In the genomic region with DNA sequence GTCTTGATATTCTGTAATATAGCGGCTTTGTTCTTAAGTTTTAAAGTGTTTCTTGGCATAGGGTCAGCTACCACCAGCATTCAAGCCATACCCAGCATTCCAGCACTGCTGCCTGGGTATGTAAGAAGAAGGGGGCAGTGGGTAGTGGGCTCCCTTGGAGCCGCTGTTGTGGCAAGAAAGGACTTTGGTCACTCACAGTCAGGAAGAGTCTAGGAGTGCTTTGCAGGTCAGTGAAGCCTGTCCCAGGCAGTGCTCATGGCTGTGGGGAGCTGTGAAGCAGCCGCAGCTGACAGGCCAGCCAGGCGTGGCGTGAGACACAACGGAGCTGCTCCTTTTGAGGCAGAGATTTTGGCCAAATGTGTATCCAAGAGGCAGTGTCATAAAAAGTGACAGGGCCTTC, we compare ENCODE assay signal across 1 cellular context.
TF ChIP-seq lines count a peak whose summit lies in the region.

No MANE protein-coding gene starts in this region.

TF ChIP-seq in IMR-90, 13 proteins besides CTCF, POLR2A, EP300 and RAD21:
- no peak for TF ChIP-seq CEBPB (IDR thresholded peaks at IDR 0.05; ENCODE audit: low read depth, low read length)
- TF ChIP-seq, protein P1, sequence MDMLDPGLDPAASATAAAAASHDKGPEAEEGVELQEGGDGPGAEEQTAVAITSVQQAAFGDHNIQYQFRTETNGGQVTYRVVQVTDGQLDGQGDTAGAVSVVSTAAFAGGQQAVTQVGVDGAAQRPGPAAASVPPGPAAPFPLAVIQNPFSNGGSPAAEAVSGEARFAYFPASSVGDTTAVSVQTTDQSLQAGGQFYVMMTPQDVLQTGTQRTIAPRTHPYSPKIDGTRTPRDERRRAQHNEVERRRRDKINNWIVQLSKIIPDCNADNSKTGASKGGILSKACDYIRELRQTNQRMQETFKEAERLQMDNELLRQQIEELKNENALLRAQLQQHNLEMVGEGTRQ (IDR thresholded peaks at IDR 0.05; ENCODE audit: low read depth, low read length) = no peak
- no peak for TF ChIP-seq MXI1 (IDR thresholded peaks at IDR 0.05; ENCODE audit: borderline replicate concordance, low read depth, low read length)
- TF ChIP-seq, protein P2, sequence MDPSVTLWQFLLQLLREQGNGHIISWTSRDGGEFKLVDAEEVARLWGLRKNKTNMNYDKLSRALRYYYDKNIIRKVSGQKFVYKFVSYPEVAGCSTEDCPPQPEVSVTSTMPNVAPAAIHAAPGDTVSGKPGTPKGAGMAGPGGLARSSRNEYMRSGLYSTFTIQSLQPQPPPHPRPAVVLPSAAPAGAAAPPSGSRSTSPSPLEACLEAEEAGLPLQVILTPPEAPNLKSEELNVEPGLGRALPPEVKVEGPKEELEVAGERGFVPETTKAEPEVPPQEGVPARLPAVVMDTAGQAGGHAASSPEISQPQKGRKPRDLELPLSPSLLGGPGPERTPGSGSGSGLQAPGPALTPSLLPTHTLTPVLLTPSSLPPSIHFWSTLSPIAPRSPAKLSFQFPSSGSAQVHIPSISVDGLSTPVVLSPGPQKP (IDR thresholded peaks at IDR 0.05; ENCODE audit: borderline replicate concordance, low read depth, low read length) = no peak
